In the genomic region with DNA sequence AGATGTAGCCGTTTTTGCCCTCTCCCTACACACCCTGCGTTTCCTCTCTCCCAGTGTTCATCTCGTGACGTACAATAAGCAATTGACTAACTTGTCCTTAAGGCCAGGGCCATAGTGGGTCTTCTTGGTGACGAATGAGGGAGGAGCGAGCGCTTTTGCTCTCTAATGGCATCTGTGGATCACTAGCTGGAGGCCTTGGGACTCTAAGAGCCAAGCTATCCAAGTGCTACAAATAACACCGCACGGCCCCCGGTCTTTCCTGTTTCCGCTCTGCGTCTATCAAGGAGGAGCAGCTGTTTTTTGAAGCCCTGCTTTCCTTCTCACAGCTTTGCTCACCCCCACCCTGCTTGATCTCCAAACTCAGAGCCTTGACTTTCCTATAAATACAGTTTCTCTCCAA, we compare ENCODE assay signal across 1 cellular context.
TF ChIP-seq lines count a peak whose summit lies in the region.

No MANE protein-coding gene starts in this region.

TF ChIP-seq in endothelial cell of umbilical vein, 7 proteins besides CTCF, POLR2A, EP300 and RAD21:
- TF ChIP-seq POLR2AphosphoS5 (IDR thresholded peaks at IDR 0.05; ENCODE audit: insufficient read depth, low read depth, low read length) (peak; percentile 60), GATA2 (IDR thresholded peaks at IDR 0.05; ENCODE audit: insufficient read depth, insufficient read length, low read depth, low read length) (peak; percentile 13), EZH2 (IDR thresholded peaks at IDR 0.05; ENCODE audit: borderline replicate concordance, low read depth, low read length, severe bottlenecking) (no peak)
- TF ChIP-seq, protein P1, sequence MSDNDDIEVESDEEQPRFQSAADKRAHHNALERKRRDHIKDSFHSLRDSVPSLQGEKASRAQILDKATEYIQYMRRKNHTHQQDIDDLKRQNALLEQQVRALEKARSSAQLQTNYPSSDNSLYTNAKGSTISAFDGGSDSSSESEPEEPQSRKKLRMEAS (IDR thresholded peaks at IDR 0.05; ENCODE audit: insufficient read depth, insufficient read length) = no peak
